Comparison of ENCODE assay signal across 19 cellular contexts in genomic region chr2:64352292-64352691, GRCh38.
DNase-seq lines count a peak whose midpoint lies in the region; ATAC-seq, FAIRE-seq and TF ChIP-seq lines count a peak whose summit lies in the region.
"Had no signal": no experiment of that assay in that cellular context is flagged by ENCODE, and none has a peak within 500 bp of the region (broad histone marks: within the 10 kb centered on the region; RNA-seq: fewer than 3 reads in every experiment).

No MANE protein-coding gene starts in this region.

- H3K79me2 ChIP-seq in GM12878 (ENCODE audit: control insufficient read depth, insufficient read depth, low read length): no peaks in the 10 kb centered on the region
- H3K79me2 ChIP-seq in HepG2 (ENCODE audit: insufficient read depth, low read length): no peaks in the 10 kb centered on the region

- CTCF ChIA-PET in GM12878 (lab: Yijun Ruan, JAX): interaction anchor here (1.5 to 2.6 kb wide), 2 partner anchors 12 to 22 kb away, joined by 5 to 8 read pairs; no protein-coding TSS in a partner anchor
- CTCF ChIA-PET in HepG2 (lab: Yijun Ruan, JAX; ENCODE audit: low intra/inter-chr PET ratio, low total read pairs): no interaction called here

- H3K27me3 ChIP-seq in GM12878 (replicated peaks in 1 of 2; ENCODE audit: control insufficient read depth in 2 of 2, insufficient read depth in 2 of 2, low read length in 1 of 2): no peaks in the 10 kb centered on the region; a peak in 1 of 4 replicates
- peaks cover 0 to 18% of the 10 kb centered on the region in 2 experiments; a peak in 3 of 5 replicates for H3K27me3 ChIP-seq in HepG2 (ENCODE audit: control insufficient read depth in 1 of 2, insufficient read depth in 2 of 2, low read length in 2 of 2)
- H3K27me3 ChIP-seq: testis had no signal

- RAD21 ChIA-PET in GM12878 (lab: Charles Lee; ENCODE audit: unreplicated experiment): no interaction called here

- H3K4me3 ChIP-seq in GM12878: no peak overlapping the region
- no peak overlapping the region for H3K4me3 ChIP-seq in HepG2 (replicated peaks in 1 of 3; ENCODE audit: insufficient read depth in 1 of 3, low read depth in 2 of 3, low read length in 3 of 3)
- H3K4me3 ChIP-seq: GM23248, testis had no signal

- no peak overlapping the region for H3K27ac ChIP-seq in GM12878 (ENCODE audit: control insufficient read depth, insufficient read depth)
- no peak overlapping the region for H3K27ac ChIP-seq in HepG2 (ENCODE audit: extremely low read length, insufficient read depth, low read length)
- H3K27ac ChIP-seq: GM23248, testis had no signal

- intact Hi-C loops in GM12878 (cut with micrococcal nuclease; ENCODE audit: unreplicated experiment) (no loop called here), HepG2 (cut with micrococcal nuclease; ENCODE audit: unreplicated experiment) (no loop called here)

- TF ChIP-seq POLR2A in GM12878 (IDR thresholded peaks at IDR 0.05; ENCODE audit: low read depth, low read length) (no peak), HepG2 (IDR thresholded peaks at IDR 0.05; ENCODE audit: insufficient read depth in 1 of 2, low read depth in 2 of 2, low read length in 2 of 2) (no peak)

- FAIRE-seq in GM12878 (lab: Jason Lieb, UNC): no peak
- FAIRE-seq in HepG2 (lab: Jason Lieb, UNC): no peak
- FAIRE-seq: GM18507 had no signal

- H4K20me1 ChIP-seq in GM12878 (ENCODE audit: control insufficient read depth, insufficient read depth) (no peaks in the 10 kb centered on the region), HepG2 (ENCODE audit: insufficient read depth, low read length) (no peaks in the 10 kb centered on the region)

- peak; percentile 68 for DNase-seq in DMS53 treated with DMSO at 0.1 percent for 48 hours (lab: John Stamatoyannopoulos, UW; ENCODE audit: unreplicated experiment)
- DNase-seq in GM12878 (ENCODE audit: low read depth, low spot score): no peak
- peak; percentile 29 for DNase-seq in HepG2 (ENCODE audit: low spot score)
- DNase-seq in NCI-H2081 (lab: John Stamatoyannopoulos, UW): no peak
- no peak for DNase-seq in amygdala (lab: John Stamatoyannopoulos, UW)
- DNase-seq: activated CD4-positive, alpha-beta T cell treated with anti-CD3 and anti-CD28 coated beads for 1 hour; activated gamma-delta T cell; anterior cingulate cortex; CD8-positive, alpha-beta T cell; GM23248; left ventricle myocardium superior; NCI-H1694; NCI-H446; NK-92 treated with Interleukin-12 subunit alpha and Interleukin-12 subunit beta, amount 100 ng/mL, for 24 hours; occipital lobe; testis had no signal

- peak; percentile 39 for ATAC-seq in HG03354 (IDR thresholded peaks at IDR 0.05; ENCODE audit: poor library complexity, severe bottlenecking, unreplicated experiment)
- ATAC-seq in GM12878: peak; percentile 61
- ATAC-seq in HepG2: peak; percentile 86
- ATAC-seq in HG03095 (IDR thresholded peaks at IDR 0.05; ENCODE audit: unreplicated experiment): no peak
- ATAC-seq: CD8-positive, alpha-beta T cell; left ventricle myocardium superior had no signal

- POLR2A ChIA-PET in GM12878 (lab: Charles Lee) (no interaction called here), HepG2 (lab: Yijun Ruan, JAX) (no interaction called here)

- no peak overlapping the region for H3K9ac ChIP-seq in GM12878 (ENCODE audit: control insufficient read depth, insufficient read depth, low read length)
- H3K9ac ChIP-seq in HepG2 (ENCODE audit: insufficient read depth, low read depth, low read length): no peak overlapping the region
- H3K9ac ChIP-seq: GM23248 had no signal

- BruUV-seq in GM12878 (replicated peaks; lab: Mats Ljungman, UMichigan): no TSS peak
- BruUV-seq in HepG2 (replicated peaks; lab: Mats Ljungman, UMichigan): no TSS peak

- H2AFZ ChIP-seq in GM12878 (ENCODE audit: control insufficient read depth, low read depth, low read length) (no peak overlapping the region), HepG2 (ENCODE audit: low read length) (no peak overlapping the region)
- H2AFZ ChIP-seq: GM23248 had no signal

- WGBS in GM12878 (ENCODE audit: insufficient coverage, insufficient replicate concordance, low lambda C conversion rate, missing lambda C conversion rate): 0% methylated on average over 1 of the region's 1 CpG
- WGBS in HepG2 (ENCODE audit: low lambda C conversion rate): 88% methylated on average over 1 of the region's 1 CpG

- TF ChIP-seq CTCF in GM12878 (IDR thresholded peaks at IDR 0.05 in 2 of 3, conservative IDR thresholded peaks at IDR 0.05 in 1 of 3; ENCODE audit: control insufficient read depth in 2 of 3, extremely low read depth in 1 of 3, insufficient read depth in 1 of 3, low read depth in 3 of 3, low read length in 3 of 3) (no peak), HepG2 (CRISPR knock-in tag; IDR thresholded peaks at IDR 0.05) (no peak)

- in situ Hi-C loops in GM12878 (cut with MboI): no loop called here
- in situ Hi-C loops in HepG2 (cut with HindIII; ENCODE audit: extremely low pct_ligation_motif_present, low pct_unique_long_range_greater_than_20kb): no loop called here

- H3K4me1 ChIP-seq in GM12878 (ENCODE audit: control insufficient read depth, insufficient read depth, low read length): no peaks in the 10 kb centered on the region
- no peaks in the 10 kb centered on the region for H3K4me1 ChIP-seq in HepG2 (ENCODE audit: insufficient read depth, low read length)
- H3K4me1 ChIP-seq: testis had no signal

- SMC1A ChIA-PET in GM12878 (lab: Charles Lee; ENCODE audit: uncharacterized antibody, unreplicated experiment): no interaction called here

- TF ChIP-seq RAD21 in GM12878 (IDR thresholded peaks at IDR 0.05; ENCODE audit: insufficient read depth, low read depth, low read length) (no peak), HepG2 (CRISPR knock-in tag; IDR thresholded peaks at IDR 0.05) (no peak)

- TF ChIP-seq EP300 in GM12878 (IDR thresholded peaks at IDR 0.05; ENCODE audit: borderline replicate concordance in 1 of 2, control insufficient read depth in 1 of 2, low read depth in 2 of 2, low read length in 2 of 2) (no peak), HepG2 (IDR thresholded peaks at IDR 0.05; ENCODE audit: low read depth in 2 of 2, low read length in 2 of 2) (no peak), HepG2 (CRISPR knock-in tag; IDR thresholded peaks at IDR 0.05; ENCODE audit: borderline replicate concordance) (no peak)

- H3K9me3 ChIP-seq in GM12878 (replicated peaks; ENCODE audit: control insufficient read depth, insufficient read depth, low read length) (no peaks in the 10 kb centered on the region), HepG2 (ENCODE audit: low read length) (no peaks in the 10 kb centered on the region)
- H3K9me3 ChIP-seq: testis had no signal

- no peak overlapping the region for H3K4me2 ChIP-seq in GM12878 (ENCODE audit: control insufficient read depth, insufficient read depth)
- no peak overlapping the region for H3K4me2 ChIP-seq in HepG2 (ENCODE audit: low read depth, low read length)

- H3K36me3 ChIP-seq in GM12878 (ENCODE audit: control insufficient read depth in 2 of 2, insufficient read depth in 2 of 2, low read length in 1 of 2) (no peaks in the 10 kb centered on the region), HepG2 (replicated peaks in 1 of 2; ENCODE audit: control insufficient read depth in 1 of 2, insufficient read depth in 2 of 2, low read length in 2 of 2) (no peaks in the 10 kb centered on the region)

TF ChIP-seq in GM12878, 131 proteins besides CTCF, POLR2A, EP300 and RAD21:
- TF ChIP-seq ZSCAN29 (IDR thresholded peaks at IDR 0.05) (no peak), POLR2AphosphoS2 (IDR thresholded peaks at IDR 0.05; ENCODE audit: low read depth, low read length) (no peak), CREM (IDR thresholded peaks at IDR 0.05; ENCODE audit: low read depth) (no peak)

TF ChIP-seq in HepG2, 621 proteins besides CTCF, POLR2A, EP300 and RAD21 (continues in another document):
- no peak for TF ChIP-seq NFIC (IDR thresholded peaks at IDR 0.05; ENCODE audit: low read length)
- no peak for TF ChIP-seq HNRNPUL1 (IDR thresholded peaks at IDR 0.05; ENCODE audit: low read depth, low read length)
- TF ChIP-seq CEBPB (IDR thresholded peaks at IDR 0.05; ENCODE audit: borderline replicate concordance, low read depth, low read length): 0 out of 2 replicates have a peak, but pooled peaks have one; percentile 18
- no peak for TF ChIP-seq ZNF253 (CRISPR knock-in tag; IDR thresholded peaks at IDR 0.05; ENCODE audit: borderline replicate concordance)
- no peak for TF ChIP-seq ZSCAN29 (CRISPR knock-in tag; conservative IDR thresholded peaks at IDR 0.05)
- TF ChIP-seq ZNF7 (CRISPR knock-in tag; IDR thresholded peaks at IDR 0.05): no peak
- TF ChIP-seq ZFX (CRISPR knock-in tag; IDR thresholded peaks at IDR 0.05; ENCODE audit: low read depth): 0 out of 2 replicates have a peak, but pooled peaks have one; percentile 9
- no peak for TF ChIP-seq ZBED4 (CRISPR knock-in tag; IDR thresholded peaks at IDR 0.05; ENCODE audit: borderline replicate concordance)

Comparison
In these comparisons a context has a peak if more than half of its experiments do, and no peak if none do; other contexts are left out.
1. DNase-seq: peak in DMS53 treated with DMSO at 0.1 percent for 48 hours (single experiment) and HepG2 (single experiment); none in GM12878 (single experiment), NCI-H2081 (0 of 2) and amygdala (0 of 56).